33 cellular contexts compared by ENCODE assay signal in genomic region chr11:95373241-95373640, GRCh38.
"Had no signal": no experiment of that assay in that cellular context is flagged by ENCODE, and none has a peak within 500 bp of the region (broad histone marks: within the 10 kb centered on the region; RNA-seq: fewer than 3 reads in every experiment).

No MANE protein-coding gene starts in this region.

- H3K36me3 Mint-ChIP-seq: activated naive CD4-positive, alpha-beta T cell treated with anti-CD3 and anti-CD28 coated beads, Interleukin-2, amount 50 U/mL, for 24 hours; activated naive CD8-positive, alpha-beta T cell treated with anti-CD3 and anti-CD28 coated beads, Interleukin-2, amount 10 ng/mL, durations not matched to agents 7 days and 5 days had no signal

- DNase-seq: activated CD4-positive, alpha-beta T cell treated with anti-CD3 and anti-CD28 coated beads for 1 hour; activated CD4-positive, alpha-beta T cell treated with anti-CD3 and anti-CD28 coated beads for 48 hours; activated CD4-positive, alpha-beta T cell treated with anti-CD3 and anti-CD28 coated beads, Interleukin-2, amount 50 U/mL, for 48 hours; activated CD4-positive, CD25-positive, alpha-beta regulatory T cell; activated CD8-positive, alpha-beta T cell treated with anti-CD3 and anti-CD28 coated beads, Interleukin-2, amount 10 ng/mL, durations not matched to agents 7 days and 5 days; activated gamma-delta T cell; activated naive CD4-positive, alpha-beta T cell treated with Interleukin-2 at 50 U/mL for 16 hours; activated naive CD8-positive, alpha-beta T cell treated with anti-CD3 and anti-CD28 coated beads, Interleukin-2, amount 10 ng/mL, durations not matched to agents 7 days and 5 days; activated T-cell treated with anti-CD3 and anti-CD28 coated beads, Interleukin-2, amount 50 U/mL, for 24 hours; amygdala; cerebellar nuclear complex; Kasumi-1; KG1; MM.1S; NCI-H1092 treated with DMSO at 0.1 percent for 48 hours; NCI-H146; NCI-H187; NCI-H2029 treated with DMSO at 0.1 percent for 48 hours; NCI-H2171 treated with DMSO at 0.1 percent for 48 hours; NCI-H2227 treated with DMSO at 0.1 percent for 48 hours; NCI-H524 treated with DMSO at 0.1 percent for 48 hours; NCI-H748 treated with DMSO at 0.1 percent for 48 hours; SHP77; SJCRH30; T1000; WERI-Rb-1 had no signal

- H3K4me3 ChIP-seq: ascending aorta, breast epithelium, SJCRH30, SK-N-MC had no signal

- H3K9me3 ChIP-seq: ascending aorta, breast epithelium, SJCRH30 had no signal

- H3K9me3 Mint-ChIP-seq: activated naive CD4-positive, alpha-beta T cell treated with anti-CD3 and anti-CD28 coated beads, Interleukin-2, amount 50 U/mL, for 24 hours; activated naive CD8-positive, alpha-beta T cell treated with anti-CD3 and anti-CD28 coated beads, Interleukin-2, amount 10 ng/mL, durations not matched to agents 7 days and 5 days; activated T-cell treated with anti-CD3 and anti-CD28 coated beads, Interleukin-2, amount 50 U/mL, for 24 hours; activated T-helper 2 cell treated with anti-CD3 and anti-CD28 coated beads, Interferon-gamma antibody, Interleukin-2, Interleukin-4, amounts not matched to agents 10 μg/mL and 5 μg/mL and 100 μg/mL, durations not matched to agents 14 hours and 24 hours and 36 hours had no signal

- H3K27ac Mint-ChIP-seq: activated CD8-positive, alpha-beta T cell treated with anti-CD3 and anti-CD28 coated beads, Interleukin-2, amount 10 ng/mL, durations not matched to agents 7 days and 5 days; activated naive CD4-positive, alpha-beta T cell treated with anti-CD3 and anti-CD28 coated beads, Interleukin-2, amount 50 U/mL, for 24 hours; activated naive CD8-positive, alpha-beta T cell treated with anti-CD3 and anti-CD28 coated beads, Interleukin-2, amount 10 ng/mL, durations not matched to agents 7 days and 5 days; activated T-cell treated with anti-CD3 and anti-CD28 coated beads, Interleukin-2, amount 50 U/mL, for 24 hours; activated T-helper 2 cell treated with anti-CD3 and anti-CD28 coated beads, Interferon-gamma antibody, Interleukin-2, Interleukin-4, amounts not matched to agents 10 μg/mL and 5 μg/mL and 100 μg/mL, durations not matched to agents 14 hours and 24 hours and 36 hours had no signal

- FAIRE-seq: colon had no signal

- H3K27me3 Mint-ChIP-seq: activated naive CD4-positive, alpha-beta T cell treated with anti-CD3 and anti-CD28 coated beads, Interleukin-2, amount 50 U/mL, for 24 hours had no signal

- H3K4me3 Mint-ChIP-seq: activated CD8-positive, alpha-beta T cell treated with anti-CD3 and anti-CD28 coated beads, Interleukin-2, amount 10 ng/mL, durations not matched to agents 7 days and 5 days; activated naive CD4-positive, alpha-beta T cell treated with anti-CD3 and anti-CD28 coated beads, Interleukin-2, amount 50 U/mL, for 24 hours; activated naive CD8-positive, alpha-beta T cell treated with anti-CD3 and anti-CD28 coated beads, Interleukin-2, amount 10 ng/mL, durations not matched to agents 7 days and 5 days; activated T-cell treated with anti-CD3 and anti-CD28 coated beads, Interleukin-2, amount 50 U/mL, for 24 hours had no signal

- ATAC-seq: activated CD8-positive, alpha-beta T cell treated with anti-CD3 and anti-CD28 coated beads, Interleukin-2, amount 10 ng/mL, durations not matched to agents 7 days and 5 days; Panc1 had no signal

- H3K27me3 ChIP-seq: ascending aorta, breast epithelium, SJCRH30 had no signal

- H3K36me3 ChIP-seq: ascending aorta, breast epithelium, SJCRH30, WERI-Rb-1 had no signal
